ENCODE assay signal across 24 cellular contexts in genomic region chr19:12641456-12641855, GRCh38.
"Had no signal": no experiment of that assay in that cellular context is flagged by ENCODE, and none has a peak within 500 bp of the region (broad histone marks: within the 10 kb centered on the region; RNA-seq: fewer than 3 reads in every experiment).

No MANE protein-coding gene starts in this region.

- DNase-seq: activated CD4-positive, alpha-beta T cell treated with anti-CD3 and anti-CD28 coated beads, Interleukin-2, amount 10 ng/mL, durations not matched to agents 24 days and 14 days; activated CD4-positive, alpha-beta T cell treated with anti-CD3 and anti-CD28 coated beads, Interleukin-2, amount 50 U/mL, for 4 hours; activated CD4-positive, CD25-positive, alpha-beta regulatory T cell; activated CD8-positive, alpha-beta T cell treated with anti-CD3 and anti-CD28 coated beads for 36 hours; activated gamma-delta T cell treated with Interleukin-2 at 50 U/mL for 16 hours; activated naive CD4-positive, alpha-beta T cell treated with anti-CD3 and anti-CD28 coated beads for 36 hours; activated T-cell treated with anti-CD3 and anti-CD28 coated beads, Interleukin-2, amount 50 U/mL, for 24 hours; adrenal gland; body of pancreas; caudate nucleus; MM.1S; MV-4-11; NCI-H1092; NCI-H1436 treated with DMSO at 0.1 percent for 48 hours; NCI-H1694 treated with DMSO at 0.1 percent for 48 hours; NCI-H2029; NCI-H345; NCI-H524 treated with DMSO at 0.1 percent for 48 hours; Right ventricle myocardium superior; SW 1271; T-helper 1 cell; T-helper 2 cell; T-helper 9 cell had no signal

- H3K27ac Mint-ChIP-seq: activated CD4-positive, alpha-beta T cell treated with anti-CD3 and anti-CD28 coated beads, Interleukin-2, amount 10 ng/mL, durations not matched to agents 24 days and 14 days; activated CD8-positive, alpha-beta T cell treated with anti-CD3 and anti-CD28 coated beads for 36 hours; activated naive CD4-positive, alpha-beta T cell treated with anti-CD3 and anti-CD28 coated beads for 36 hours; activated T-cell treated with anti-CD3 and anti-CD28 coated beads, Interleukin-2, amount 50 U/mL, for 24 hours had no signal

- H3K27me3 Mint-ChIP-seq: activated CD4-positive, alpha-beta T cell treated with anti-CD3 and anti-CD28 coated beads, Interleukin-2, amount 10 ng/mL, durations not matched to agents 24 days and 14 days; activated CD8-positive, alpha-beta T cell treated with anti-CD3 and anti-CD28 coated beads for 36 hours; activated T-cell treated with anti-CD3 and anti-CD28 coated beads, Interleukin-2, amount 50 U/mL, for 24 hours had no signal

- H3K4me3 Mint-ChIP-seq: activated CD4-positive, alpha-beta T cell treated with anti-CD3 and anti-CD28 coated beads, Interleukin-2, amount 10 ng/mL, durations not matched to agents 24 days and 14 days; activated CD8-positive, alpha-beta T cell treated with anti-CD3 and anti-CD28 coated beads for 36 hours; activated naive CD4-positive, alpha-beta T cell treated with anti-CD3 and anti-CD28 coated beads for 36 hours; activated T-cell treated with anti-CD3 and anti-CD28 coated beads, Interleukin-2, amount 50 U/mL, for 24 hours had no signal

- ATAC-seq: activated CD8-positive, alpha-beta T cell treated with anti-CD3 and anti-CD28 coated beads for 36 hours; activated naive CD4-positive, alpha-beta T cell treated with anti-CD3 and anti-CD28 coated beads, Interleukin-2, amount 50 U/mL, for 72 hours; body of pancreas had no signal

- H3K36me3 Mint-ChIP-seq: activated naive CD4-positive, alpha-beta T cell treated with anti-CD3 and anti-CD28 coated beads, Interleukin-2, amount 50 U/mL, for 72 hours had no signal

- H3K9me3 Mint-ChIP-seq: activated CD4-positive, alpha-beta T cell treated with anti-CD3 and anti-CD28 coated beads, Interleukin-2, amount 10 ng/mL, durations not matched to agents 24 days and 14 days; activated CD8-positive, alpha-beta T cell treated with anti-CD3 and anti-CD28 coated beads for 36 hours; activated naive CD4-positive, alpha-beta T cell treated with anti-CD3 and anti-CD28 coated beads for 36 hours; activated naive CD4-positive, alpha-beta T cell treated with anti-CD3 and anti-CD28 coated beads, Interleukin-2, amount 50 U/mL, for 72 hours; activated T-cell treated with anti-CD3 and anti-CD28 coated beads, Interleukin-2, amount 50 U/mL, for 24 hours had no signal
